In the genomic region with DNA sequence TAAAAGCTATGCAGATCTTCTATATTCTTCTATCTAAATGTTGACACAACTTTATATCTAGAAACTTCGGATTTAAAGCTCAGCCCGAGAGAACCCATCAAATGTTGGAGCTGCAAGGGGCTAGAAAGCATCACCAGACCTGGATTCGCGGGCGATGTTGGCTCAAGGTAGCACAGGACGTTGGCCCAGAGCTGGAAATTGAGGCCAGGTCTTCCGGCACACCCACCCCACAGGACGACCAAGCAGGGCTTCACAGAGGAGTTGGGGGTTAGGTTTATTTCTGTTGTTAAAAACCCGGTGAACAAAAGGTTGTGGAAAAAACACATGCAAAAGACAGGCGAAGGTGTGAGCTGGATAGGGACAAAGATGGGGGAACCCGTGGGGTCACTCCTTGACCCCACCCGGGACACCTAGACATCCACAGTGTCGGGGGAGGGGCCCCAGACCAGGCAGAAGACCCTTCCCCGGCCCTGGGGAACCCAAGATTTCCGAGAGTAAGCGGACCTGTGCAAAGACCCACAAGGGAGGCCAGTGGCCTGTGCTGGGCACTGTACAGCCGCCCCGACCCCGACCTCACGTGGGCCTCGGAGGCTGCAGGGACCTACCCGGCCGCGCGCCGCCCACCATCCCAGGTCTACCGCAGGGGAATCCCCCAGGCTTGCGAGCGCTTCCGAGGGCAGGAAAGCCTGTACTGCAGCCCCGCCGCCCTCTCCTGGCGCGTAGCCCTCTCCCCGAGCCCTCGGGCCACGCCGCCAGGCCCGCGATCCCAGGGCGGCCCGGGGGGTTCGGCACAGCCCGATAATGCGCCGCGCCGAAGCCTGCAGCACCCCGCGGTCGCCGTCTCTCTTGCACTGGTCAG, we compare ENCODE assay signal across 8 cellular contexts. TPM values are rescaled to one million over a fixed set of nuclear protein-coding genes. Genes with fewer than 3 reads are reported as not detected.
DNase-seq lines count a peak whose midpoint lies in the region; ATAC-seq, FAIRE-seq and TF ChIP-seq lines count a peak whose summit lies in the region.

No MANE protein-coding gene starts in this region.

- TF ChIP-seq POLR2A in NB4 (IDR thresholded peaks at IDR 0.05; ENCODE audit: extremely low read depth, insufficient read length) (no peak), sigmoid colon (IDR thresholded peaks at IDR 0.05) (no peak)

- no peaks in the 10 kb centered on the region for H3K27me3 ChIP-seq in heart right ventricle
- H3K27me3 ChIP-seq in sigmoid colon, result no peaks in the 10 kb centered on the region

- TF ChIP-seq CTCF in D721Med (IDR thresholded peaks at IDR 0.05; ENCODE audit: insufficient read depth, missing control alignments) (no peak), NB4 (IDR thresholded peaks at IDR 0.05; ENCODE audit: low read depth, low read length) (no peak), heart right ventricle (IDR thresholded peaks at IDR 0.05) (no peak), sigmoid colon (IDR thresholded peaks at IDR 0.05) (no peak)

- ATAC-seq in GM21619 (IDR thresholded peaks at IDR 0.05; ENCODE audit: unreplicated experiment) (peak; percentile 19), heart right ventricle (peak; percentile 14 to 49 (median 22)), GM18519 (IDR thresholded peaks at IDR 0.05; ENCODE audit: low FRiP score, unreplicated experiment) (no peak)

- H3K4me1 ChIP-seq in heart right ventricle (peaks cover 7 to 22% (median 16%) of the 10 kb centered on the region in 9 donors), sigmoid colon (peaks cover 0 to 26% (median 17%) of the 10 kb centered on the region in 4 donors)

- FAIRE-seq in D721Med (lab: Jason Lieb, UNC), result no peak

- peak; percentile 36 for DNase-seq in D721Med (ENCODE audit: insufficient read length, low spot score)
- DNase-seq in NB4 (ENCODE audit: low read depth), result no peak
- peak; percentile 51 for DNase-seq in activated gamma-delta T cell treated with Interleukin-2 at 50 U/mL for 16 hours
- DNase-seq in heart right ventricle, result peak in 1 of 2 donors; percentile 37
- DNase-seq in sigmoid colon, result peak; percentile 78
- no peak for DNase-seq in SHP77 treated with DMSO at 0.1 percent for 48 hours (lab: John Stamatoyannopoulos, UW)

- H3K4me3 ChIP-seq in NB4 (ENCODE audit: low read depth, low read length) (peak overlapping the region; percentile 78), heart right ventricle (peak overlapping the region; percentile 78 to 97 (median 94)), sigmoid colon (peak overlapping the region; percentile 77 to 91 (median 84))

- 8 to 9% methylated on average over 52 of the region's 52 CpGs for WGBS in heart right ventricle, 2 donors
- WGBS in sigmoid colon, 2 donors, result 4 to 9% methylated on average over 52 of the region's 52 CpGs

- H3K36me3 ChIP-seq in heart right ventricle (peaks cover 0 to 18% (median 8%) of the 10 kb centered on the region in 9 donors), sigmoid colon (peaks cover 0 to 16% (median 2%) of the 10 kb centered on the region in 4 donors)

- H3K9me3 ChIP-seq in heart right ventricle (no peaks in the 10 kb centered on the region), sigmoid colon (no peaks in the 10 kb centered on the region)

- no peak for TF ChIP-seq EP300 in sigmoid colon (IDR thresholded peaks at IDR 0.05)

- intact Hi-C loops in heart right ventricle (cut with DNase I) (loop anchor here in 6 of 10 donors (1.0 to 5.0 kb wide), 4 partner anchors 21 to 38 kb away; a partner anchor contains a TSS), sigmoid colon (cut with DNase I) (loop anchor here (1.0 to 5.0 kb wide), 4 partner anchors 17 to 83 kb away; a partner anchor contains a TSS)

- peak overlapping the region; percentile 15 to 92 (median 88) for H3K27ac ChIP-seq in heart right ventricle
- H3K27ac ChIP-seq in sigmoid colon, result peak overlapping the region; percentile 90 to 96 (median 92)

RNA-seq across cellular contexts. Expression of a gene that starts 1.8 kb away (rescaled TPM):
- total RNA-seq in heart right ventricle (10 to 100 TPM in 6 of 10 donors, 1 to 10 TPM in 4; 7.9 to 16.8 (median 11.7) TPM), sigmoid colon (10 to 100 TPM; 16.8 to 23.3 (median 18.1) TPM)
- polyA plus RNA-seq in heart right ventricle (1 to 10 TPM; 4.2 to 6.5 TPM), sigmoid colon (10 to 100 TPM; 12.4 to 16.2 (median 13.4) TPM)

RNA-seq across cellular contexts. Expression of a gene that starts 16.9 kb away (rescaled TPM):
- total RNA-seq in heart right ventricle, result 10 to 100 TPM; 24.7 to 53.4 (median 28.0) TPM
- 10 to 100 TPM; 41.5 to 48.6 TPM for polyA plus RNA-seq in heart right ventricle
- 10 to 100 TPM; 26.4 to 39.4 (median 35.0) TPM for total RNA-seq in sigmoid colon
- polyA plus RNA-seq in sigmoid colon, result 10 to 100 TPM; 16.0 to 65.7 (median 16.2) TPM

RNA-seq across cellular contexts. Expression of a gene that starts 21.8 kb away (rescaled TPM):
- total RNA-seq in heart right ventricle (100 to 1,000 TPM; 342 to 457 (median 388) TPM), sigmoid colon (100 to 1,000 TPM; 244 to 428 (median 382) TPM)
- polyA plus RNA-seq in heart right ventricle (100 to 1,000 TPM; 336 to 456 TPM), sigmoid colon (100 to 1,000 TPM; 366 to 688 (median 635) TPM)

RNA-seq across cellular contexts. Expression of a gene that starts 28.8 kb away (rescaled TPM):
- total RNA-seq in heart right ventricle (10 to 100 TPM in 7 of 10 donors, 1 to 10 TPM in 3; 6.8 to 53.2 (median 12.2) TPM), sigmoid colon (100 to 1,000 TPM; 156 to 350 (median 279) TPM)
- polyA plus RNA-seq in heart right ventricle (10 to 100 TPM; 40.8 to 41.0 TPM), sigmoid colon (10 to 100 TPM in 1 of 3 donors, 1 to 10 TPM in 2; 4.8 to 50.9 (median 5.3) TPM)

RNA-seq across cellular contexts. Expression of a gene that starts 36.9 kb away (rescaled TPM):
- 1 to 10 TPM in 9 of 10 donors, under 1 TPM in 1; 0.32 to 4.6 (median 2.3) TPM for total RNA-seq in heart right ventricle
- 1 to 10 TPM; 2.2 TPM for polyA plus RNA-seq in heart right ventricle
- 1 to 10 TPM; 1.6 to 5.3 (median 3.8) TPM for total RNA-seq in sigmoid colon
- polyA plus RNA-seq in sigmoid colon, result 10 to 100 TPM in 1 of 3 donors, 1 to 10 TPM in 2; 2.4 to 12.7 (median 6.7) TPM

Comparison
In these comparisons a context has a peak if more than half of its experiments do, and no peak if none do; other contexts are left out.
1. DNase-seq: peak in D721Med (single experiment), activated gamma-delta T cell treated with Interleukin-2 at 50 U/mL for 16 hours (single experiment) and sigmoid colon (single experiment); none in NB4 (single experiment) and SHP77 treated with DMSO at 0.1 percent for 48 hours (single experiment).
2. Peak in every context shown above with its lines, with median percentiles within 50 percentile points of each other: H3K4me3 ChIP-seq.